24 cellular contexts compared by ENCODE assay signal in genomic region chr10:78436223-78436575, GRCh38.
DNase-seq lines count a peak whose midpoint lies in the region; FAIRE-seq and TF ChIP-seq lines count a peak whose summit lies in the region.
"Had no signal": no experiment of that assay in that cellular context is flagged by ENCODE, and none has a peak within 500 bp of the region (broad histone marks: within the 10 kb centered on the region; RNA-seq: fewer than 3 reads in every experiment).

No MANE protein-coding gene starts in this region.

- no peak for FAIRE-seq in H1 (lab: Jason Lieb, UNC)
- FAIRE-seq: bronchial epithelial cell, D721Med had no signal

- no peaks in the 10 kb centered on the region for H3K27me3 ChIP-seq in H1 (replicated peaks in 1 of 4; ENCODE audit: control insufficient read depth in 3 of 4, extremely low read depth in 1 of 4, insufficient read depth in 3 of 4, low read length in 3 of 4)
- no peaks in the 10 kb centered on the region for H3K27me3 ChIP-seq in muscle layer of colon (ENCODE audit: control insufficient read depth in 1 of 2, insufficient read depth in 2 of 2, low read length in 2 of 2)
- H3K27me3 ChIP-seq in smooth muscle cell (ENCODE audit: low read depth): no peaks in the 10 kb centered on the region
- H3K27me3 ChIP-seq: MG63, suprapubic skin had no signal

- no peak for TF ChIP-seq POLR2A in H1 (IDR thresholded peaks at IDR 0.05; ENCODE audit: control extremely low read depth in 1 of 2, low read depth in 2 of 2, low read length in 2 of 2)

- CTCF ChIA-PET in H1 (lab: Charles Lee; ENCODE audit: partially characterized antibody): interaction anchor here (0.9 to 1.3 kb wide), 4 partner anchors 9 to 84 kb away, joined by 3 to 5 read pairs (median 3); no protein-coding TSS in a partner anchor

- H3K23ac ChIP-seq in H1 (ENCODE audit: insufficient read length): no peak overlapping the region

- H2AFZ ChIP-seq in H1 (ENCODE audit: low read length) (0 out of 2 replicates have a peak overlapping the region, but pooled peaks have one; percentile 12), smooth muscle cell (ENCODE audit: low read depth) (peak overlapping the region; percentile 6)

- no peak overlapping the region for H2AK5ac ChIP-seq in H1 (ENCODE audit: low read depth, low read length)

- H3K79me2 ChIP-seq in H1 (ENCODE audit: control insufficient read depth in 1 of 2, insufficient read depth in 2 of 2, low read length in 2 of 2) (no peaks in the 10 kb centered on the region), smooth muscle cell (ENCODE audit: low read depth) (no peaks in the 10 kb centered on the region)

- no peak overlapping the region for H3K9ac ChIP-seq in H1 (replicated peaks in 1 of 4; ENCODE audit: extremely low read depth in 1 of 4, low read depth in 3 of 4, low read length in 3 of 4)
- H3K9ac ChIP-seq in muscle layer of colon (ENCODE audit: low read length): no peak overlapping the region
- no peak overlapping the region for H3K9ac ChIP-seq in smooth muscle cell (ENCODE audit: low read depth)

- H2BK15ac ChIP-seq in H1 (ENCODE audit: low read length): no peak overlapping the region

- 86% methylated on average over 6 of the region's 6 CpGs; no CpG with 5 or more reads in 1 of the 2 experiments for WGBS in H1 (ENCODE audit: extremely low coverage in 1 of 2, insufficient coverage in 1 of 2, insufficient read length in 1 of 2, insufficient replicate concordance in 2 of 2, low coverage in 1 of 2, low lambda C conversion rate in 2 of 2, missing lambda C conversion rate in 1 of 2), 2 experiments
- WGBS in smooth muscle cell (ENCODE audit: low lambda C conversion rate): 27% methylated on average over 6 of the region's 6 CpGs

- H3K79me1 ChIP-seq in H1 (ENCODE audit: low read depth, low read length): no peaks in the 10 kb centered on the region

- no peak overlapping the region for H2BK12ac ChIP-seq in H1 (ENCODE audit: low read depth, low read length)

- no peak overlapping the region for H3K4me3 ChIP-seq in H1 (ENCODE audit: extremely low read depth in 1 of 4, insufficient read depth in 2 of 4, low read depth in 3 of 4, low read length in 4 of 4)
- no peak overlapping the region for H3K4me3 ChIP-seq in muscle layer of colon (ENCODE audit: low read depth in 1 of 2, low read length in 2 of 2)
- H3K4me3 ChIP-seq in smooth muscle cell: no peak overlapping the region
- H3K4me3 ChIP-seq: lung, MG63, suprapubic skin had no signal

- H3K14ac ChIP-seq in H1 (ENCODE audit: insufficient read length): no peak overlapping the region

- TF ChIP-seq RAD21 in H1 (IDR thresholded peaks at IDR 0.05 in 1 of 2, conservative IDR thresholded peaks at IDR 0.05 in 1 of 2; ENCODE audit: low read depth in 2 of 2, low read length in 2 of 2): no peak

- no peaks in the 10 kb centered on the region for H3F3A ChIP-seq in smooth muscle cell (ENCODE audit: low read depth)

- peak; percentile 12 for DNase-seq in NCI-H82 treated with DMSO at 0.1 percent for 48 hours (lab: John Stamatoyannopoulos, UW; ENCODE audit: unreplicated experiment)
- DNase-seq in H1 (ENCODE audit: low read depth in 1 of 2, low spot score in 2 of 2): no peak
- no peak for DNase-seq in smooth muscle cell (lab: John Stamatoyannopoulos, UW; ENCODE audit: unreplicated experiment)
- DNase-seq in stimulated activated CD4-positive, alpha-beta T cell treated with anti-CD3 and anti-CD28 coated beads, Interleukin-4, amount 100 ng/mL, for 1 hour: no peak
- DNase-seq in NAMALWA (ENCODE audit: low spot score): no peak
- no peak for DNase-seq in SHP77 treated with DMSO at 0.1 percent for 48 hours (lab: John Stamatoyannopoulos, UW)
- DNase-seq: activated CD4-positive, alpha-beta memory T cell treated with anti-CD3 and anti-CD28 coated beads, Interleukin-2, amount 10 ng/mL, durations not matched to agents 7 days and 5 days; activated CD8-positive, alpha-beta memory T cell treated with anti-CD3 and anti-CD28 coated beads, Interleukin-2, amount 50 U/mL, for 48 hours; activated naive CD4-positive, alpha-beta T cell treated with anti-CD3 and anti-CD28 coated beads, Interleukin-2, amount 10 ng/mL, durations not matched to agents 7 days and 5 days; amniotic stem cell; hippocampal formation; KBM-7; MG63; NCI-H1417 treated with DMSO at 0.1 percent for 48 hours; occipital lobe; Right ventricle myocardium superior; stimulated activated naive CD4-positive, alpha-beta T cell treated with Interleukin-2 at 50 U/mL for 16 hours; SW 1271 had no signal

- no peaks in the 10 kb centered on the region for H3K36me3 ChIP-seq in H1 (ENCODE audit: control insufficient read depth in 2 of 4, insufficient read depth in 4 of 4, low read length in 3 of 4)
- no peaks in the 10 kb centered on the region for H3K36me3 ChIP-seq in muscle layer of colon (ENCODE audit: insufficient read depth, low read length)
- no peaks in the 10 kb centered on the region for H3K36me3 ChIP-seq in smooth muscle cell (ENCODE audit: low read depth)
- H3K36me3 ChIP-seq: MG63, suprapubic skin had no signal

- H3K27ac ChIP-seq in H1 (ENCODE audit: low read depth, low read length) (no peak overlapping the region), muscle layer of colon (ENCODE audit: low read depth, low read length) (peak overlapping the region; percentile 69), smooth muscle cell (ENCODE audit: low read depth) (no peak overlapping the region)
- H3K27ac ChIP-seq: epithelial cell of prostate, suprapubic skin had no signal

- no peak overlapping the region for H2BK120ac ChIP-seq in H1 (replicated peaks; ENCODE audit: low read depth, low read length)

- H3K56ac ChIP-seq in H1 (replicated peaks; ENCODE audit: insufficient read length, low read depth, low read length): no peak overlapping the region

- no peak for TF ChIP-seq EP300 in H1 (IDR thresholded peaks at IDR 0.05; ENCODE audit: borderline replicate concordance in 1 of 2, low read depth in 2 of 2, low read length in 2 of 2)

- no peak overlapping the region for H3K4me2 ChIP-seq in H1 (ENCODE audit: insufficient read depth in 1 of 2, low read depth in 2 of 2, low read length in 2 of 2)
- H3K4me2 ChIP-seq in smooth muscle cell: peak overlapping the region; percentile 69

- peak overlapping the region; percentile 66 for H4K8ac ChIP-seq in H1 (ENCODE audit: extremely low read depth, insufficient read depth, low read length)

- H3K9me3 ChIP-seq in H1 (ENCODE audit: insufficient read depth in 2 of 2, low read depth in 1 of 2, low read length in 1 of 2) (no peaks in the 10 kb centered on the region), muscle layer of colon (ENCODE audit: low read length) (no peaks in the 10 kb centered on the region), smooth muscle cell (replicated peaks; ENCODE audit: low read depth) (no peaks in the 10 kb centered on the region)
- H3K9me3 ChIP-seq: MG63, suprapubic skin had no signal

- no peaks in the 10 kb centered on the region for H4K20me1 ChIP-seq in H1 (replicated peaks in 1 of 2; ENCODE audit: control insufficient read depth in 1 of 2, insufficient read depth in 2 of 2, low read length in 2 of 2)
- no peaks in the 10 kb centered on the region for H4K20me1 ChIP-seq in smooth muscle cell (ENCODE audit: low read depth)

- no peak overlapping the region for H3K4ac ChIP-seq in H1 (replicated peaks; ENCODE audit: insufficient read length, low read depth, low read length)

- POLR2A ChIA-PET in H1 (lab: Charles Lee; ENCODE audit: partially characterized antibody): no interaction called here

- H2BK20ac ChIP-seq in H1 (ENCODE audit: low read length): no peak overlapping the region

- no peak overlapping the region for H2BK5ac ChIP-seq in H1 (ENCODE audit: low read depth, low read length)

- TF ChIP-seq CTCF in H1 (IDR thresholded peaks at IDR 0.05; ENCODE audit: control extremely low read depth in 1 of 3, insufficient read depth in 1 of 3, low read depth in 1 of 3, low read length in 3 of 3) (no peak), smooth muscle cell (IDR thresholded peaks at IDR 0.05; ENCODE audit: borderline replicate concordance, insufficient read depth, poor library complexity, severe bottlenecking) (no peak)

- no peak overlapping the region for H4K91ac ChIP-seq in H1 (replicated peaks; ENCODE audit: insufficient read length, low read length)

- H3K18ac ChIP-seq in H1 (ENCODE audit: extremely low read depth, low read length): no peak overlapping the region

- H3K4me1 ChIP-seq in H1 (replicated peaks in 1 of 4; ENCODE audit: control insufficient read depth in 3 of 4, insufficient read depth in 4 of 4, low read length in 3 of 4): no peaks in the 10 kb centered on the region; a peak in 1 of 7 replicates
- H3K4me1 ChIP-seq in muscle layer of colon (ENCODE audit: insufficient read depth, low read length): peaks cover 81% of the 10 kb centered on the region
- H3K4me1 ChIP-seq in smooth muscle cell (ENCODE audit: low read depth): peaks cover 23% of the 10 kb centered on the region

- no peak overlapping the region for H4K5ac ChIP-seq in H1 (ENCODE audit: insufficient read length, low read depth, low read length)

- no peaks in the 10 kb centered on the region for H3K23me2 ChIP-seq in H1 (ENCODE audit: low read depth, low read length)

TF ChIP-seq in H1, 55 proteins besides CTCF, POLR2A, EP300 and RAD21:
- TF ChIP-seq TEAD4 (IDR thresholded peaks at IDR 0.05; ENCODE audit: low read depth, low read length) (no peak), NRF1 (IDR thresholded peaks at IDR 0.05; ENCODE audit: low read depth, low read length) (no peak), CHD1 (IDR thresholded peaks at IDR 0.05; ENCODE audit: low read depth, low read length) (no peak), ATF3 (IDR thresholded peaks at IDR 0.05; ENCODE audit: insufficient read depth, low read depth, low read length) (no peak), SIX5 (IDR thresholded peaks at IDR 0.05; ENCODE audit: low read depth, low read length) (no peak), POLR2AphosphoS5 (IDR thresholded peaks at IDR 0.05; ENCODE audit: low read depth, low read length) (no peak), CTBP2 (IDR thresholded peaks at IDR 0.05; ENCODE audit: borderline replicate concordance, insufficient read depth, insufficient read length, low read length) (no peak), TBP (IDR thresholded peaks at IDR 0.05; ENCODE audit: low read depth, low read length) (no peak), RNF2 (IDR thresholded peaks at IDR 0.05; ENCODE audit: borderline replicate concordance, low read depth, low read length, missing control alignments, poor library complexity, severe bottlenecking) (no peak), GABPA (IDR thresholded peaks at IDR 0.05; ENCODE audit: borderline replicate concordance, insufficient read depth, low read length) (no peak), HDAC6 (IDR thresholded peaks at IDR 0.05; ENCODE audit: low read depth, low read length) (no peak), PHF8 (conservative IDR thresholded peaks at IDR 0.05; ENCODE audit: low read depth, low read length) (no peak)
